39 cellular contexts compared by ENCODE assay signal in genomic region chr17:39717660-39718059, GRCh38. TPM values are rescaled to one million over a fixed set of nuclear protein-coding genes. Genes with fewer than 3 reads are reported as not detected.
"Had no signal": no experiment of that assay in that cellular context is flagged by ENCODE, and none has a peak within 500 bp of the region (broad histone marks: within the 10 kb centered on the region; RNA-seq: fewer than 3 reads in every experiment).

No MANE protein-coding gene starts in this region.

- H3K4me3 ChIP-seq: ascending aorta, cardiac muscle cell had no signal

- H3K4me3 Mint-ChIP-seq: activated CD4-positive, alpha-beta memory T cell treated with anti-CD3 and anti-CD28 coated beads, Interleukin-2, amount 10 ng/mL, durations not matched to agents 7 days and 5 days; activated CD4-positive, alpha-beta T cell treated with anti-CD3 and anti-CD28 coated beads for 36 hours; activated CD4-positive, alpha-beta T cell treated with anti-CD3 and anti-CD28 coated beads, Interleukin-2, amount 10 ng/mL, durations not matched to agents 7 days and 5 days; activated CD8-positive, alpha-beta memory T cell treated with anti-CD3 and anti-CD28 coated beads, Interleukin-2, amount 10 ng/mL, durations not matched to agents 7 days and 5 days; activated CD8-positive, alpha-beta T cell treated with anti-CD3 and anti-CD28 coated beads, Interleukin-2, amount 10 ng/mL, durations not matched to agents 7 days and 5 days; activated naive CD4-positive, alpha-beta T cell treated with anti-CD3 and anti-CD28 coated beads, Interleukin-2, amount 10 ng/mL, durations not matched to agents 7 days and 5 days; activated naive CD4-positive, alpha-beta T cell treated with anti-CD3 and anti-CD28 coated beads, Interleukin-2, amount 50 U/mL, for 24 hours; activated naive CD8-positive, alpha-beta T cell; activated naive CD8-positive, alpha-beta T cell treated with anti-CD3 and anti-CD28 coated beads, Interleukin-2, amount 10 ng/mL, durations not matched to agents 7 days and 5 days; activated naive CD8-positive, alpha-beta T cell treated with anti-CD3 and anti-CD28 coated beads, Interleukin-2, amount 50 U/mL, for 24 hours; activated T-cell treated with anti-CD3 and anti-CD28 coated beads, Interleukin-2, amount 50 U/mL, for 24 hours; brain; central memory CD8-positive, alpha-beta T cell; T-helper 1 cell treated with Interleukin-12 subunit alpha and Interleukin-12 subunit beta and Interleukin-4 antibody, amounts not matched to agents 30 μg/mL and 1 μg/mL, for 36 hours; T-helper 2 cell treated with Interferon-gamma antibody and Interleukin-4, amounts not matched to agents 5 μg/mL and 100 μg/mL, for 36 hours; WTC11 had no signal

- H3K27ac Mint-ChIP-seq: activated CD4-positive, alpha-beta memory T cell treated with anti-CD3 and anti-CD28 coated beads, Interleukin-2, amount 10 ng/mL, durations not matched to agents 7 days and 5 days; activated CD4-positive, alpha-beta T cell treated with anti-CD3 and anti-CD28 coated beads for 36 hours; activated CD4-positive, alpha-beta T cell treated with anti-CD3 and anti-CD28 coated beads, Interleukin-2, amount 10 ng/mL, durations not matched to agents 7 days and 5 days; activated CD8-positive, alpha-beta memory T cell treated with anti-CD3 and anti-CD28 coated beads, Interleukin-2, amount 10 ng/mL, durations not matched to agents 7 days and 5 days; activated CD8-positive, alpha-beta T cell treated with anti-CD3 and anti-CD28 coated beads, Interleukin-2, amount 10 ng/mL, durations not matched to agents 7 days and 5 days; activated naive CD4-positive, alpha-beta T cell treated with anti-CD3 and anti-CD28 coated beads, Interleukin-2, amount 10 ng/mL, durations not matched to agents 7 days and 5 days; activated naive CD4-positive, alpha-beta T cell treated with anti-CD3 and anti-CD28 coated beads, Interleukin-2, amount 50 U/mL, for 24 hours; activated naive CD8-positive, alpha-beta T cell; activated naive CD8-positive, alpha-beta T cell treated with anti-CD3 and anti-CD28 coated beads, Interleukin-2, amount 10 ng/mL, durations not matched to agents 7 days and 5 days; activated naive CD8-positive, alpha-beta T cell treated with anti-CD3 and anti-CD28 coated beads, Interleukin-2, amount 50 U/mL, for 24 hours; activated T-cell treated with anti-CD3 and anti-CD28 coated beads, Interleukin-2, amount 50 U/mL, for 24 hours; activated T-helper 2 cell treated with anti-CD3 and anti-CD28 coated beads, Interferon-gamma antibody, Interleukin-2, Interleukin-4, amounts not matched to agents 10 μg/mL and 5 μg/mL and 100 μg/mL, durations not matched to agents 14 hours and 24 hours and 36 hours; T-helper 1 cell treated with Interleukin-12 subunit alpha and Interleukin-12 subunit beta and Interleukin-4 antibody, amounts not matched to agents 30 μg/mL and 1 μg/mL, for 36 hours; T-helper 2 cell treated with Interferon-gamma antibody and Interleukin-4, amounts not matched to agents 5 μg/mL and 100 μg/mL, for 36 hours; WTC11 had no signal

- ATAC-seq: activated CD4-positive, alpha-beta T cell treated with anti-CD3 and anti-CD28 coated beads for 36 hours; activated CD4-positive, CD25-positive, alpha-beta regulatory T cell treated with anti-CD3 and anti-CD28 coated beads, Interleukin-2, amount 50 U/mL, for 24 hours; activated CD8-positive, alpha-beta memory T cell treated with anti-CD3 and anti-CD28 coated beads, Interleukin-2, amount 10 ng/mL, durations not matched to agents 7 days and 5 days; activated CD8-positive, alpha-beta T cell treated with anti-CD3 and anti-CD28 coated beads, Interleukin-2, amount 10 ng/mL, durations not matched to agents 7 days and 5 days; activated naive CD8-positive, alpha-beta T cell treated with anti-CD3 and anti-CD28 coated beads, Interleukin-2, amount 50 U/mL, for 24 hours; WTC11 had no signal

- H3K27me3 ChIP-seq: ascending aorta, cardiac muscle cell had no signal

- H3K36me3 Mint-ChIP-seq: activated CD8-positive, alpha-beta memory T cell treated with anti-CD3 and anti-CD28 coated beads, Interleukin-2, amount 10 ng/mL, durations not matched to agents 7 days and 5 days; activated naive CD4-positive, alpha-beta T cell treated with anti-CD3 and anti-CD28 coated beads, Interleukin-2, amount 10 ng/mL, durations not matched to agents 7 days and 5 days; activated naive CD4-positive, alpha-beta T cell treated with anti-CD3 and anti-CD28 coated beads, Interleukin-2, amount 50 U/mL, for 24 hours; activated naive CD8-positive, alpha-beta T cell; activated naive CD8-positive, alpha-beta T cell treated with anti-CD3 and anti-CD28 coated beads, Interleukin-2, amount 10 ng/mL, durations not matched to agents 7 days and 5 days had no signal

- H3K4me1 Mint-ChIP-seq: activated CD4-positive, alpha-beta memory T cell treated with anti-CD3 and anti-CD28 coated beads, Interleukin-2, amount 10 ng/mL, durations not matched to agents 7 days and 5 days; activated CD4-positive, alpha-beta T cell treated with anti-CD3 and anti-CD28 coated beads for 36 hours; activated CD4-positive, alpha-beta T cell treated with anti-CD3 and anti-CD28 coated beads, Interleukin-2, amount 10 ng/mL, durations not matched to agents 7 days and 5 days; activated CD8-positive, alpha-beta memory T cell treated with anti-CD3 and anti-CD28 coated beads, Interleukin-2, amount 10 ng/mL, durations not matched to agents 7 days and 5 days; activated naive CD4-positive, alpha-beta T cell treated with anti-CD3 and anti-CD28 coated beads, Interleukin-2, amount 10 ng/mL, durations not matched to agents 7 days and 5 days; activated naive CD4-positive, alpha-beta T cell treated with anti-CD3 and anti-CD28 coated beads, Interleukin-2, amount 50 U/mL, for 24 hours; activated naive CD8-positive, alpha-beta T cell treated with anti-CD3 and anti-CD28 coated beads, Interleukin-2, amount 10 ng/mL, durations not matched to agents 7 days and 5 days; activated naive CD8-positive, alpha-beta T cell treated with anti-CD3 and anti-CD28 coated beads, Interleukin-2, amount 50 U/mL, for 24 hours; brain; central memory CD8-positive, alpha-beta T cell; WTC11 had no signal

- DNase-seq: activated CD4-positive, alpha-beta memory T cell treated with anti-CD3 and anti-CD28 coated beads, Interleukin-2, amount 10 ng/mL, durations not matched to agents 7 days and 5 days; activated CD4-positive, alpha-beta T cell treated with anti-CD3 and anti-CD28 coated beads for 1 hour; activated CD4-positive, alpha-beta T cell treated with anti-CD3 and anti-CD28 coated beads for 36 hours; activated CD4-positive, alpha-beta T cell treated with anti-CD3 and anti-CD28 coated beads for 48 hours; activated CD4-positive, alpha-beta T cell treated with anti-CD3 and anti-CD28 coated beads, Interleukin-2, amount 10 ng/mL, durations not matched to agents 7 days and 5 days; activated CD4-positive, alpha-beta T cell treated with anti-CD3 and anti-CD28 coated beads, Interleukin-2, amount 50 U/mL, for 48 hours; activated CD4-positive, CD25-positive, alpha-beta regulatory T cell; activated CD8-positive, alpha-beta memory T cell treated with anti-CD3 and anti-CD28 coated beads for 24 hours; activated CD8-positive, alpha-beta memory T cell treated with anti-CD3 and anti-CD28 coated beads, Interleukin-2, amount 10 ng/mL, durations not matched to agents 7 days and 5 days; activated CD8-positive, alpha-beta memory T cell treated with anti-CD3 and anti-CD28 coated beads, Interleukin-2, amount 50 U/mL, for 48 hours; activated CD8-positive, alpha-beta T cell treated with anti-CD3 and anti-CD28 coated beads, Interleukin-2, amount 10 ng/mL, durations not matched to agents 7 days and 5 days; activated effector memory CD4-positive, alpha-beta T cell treated with Interleukin-2 at 50 U/mL for 16 hours; activated gamma-delta T cell; activated naive CD4-positive, alpha-beta T cell treated with anti-CD3 and anti-CD28 coated beads, Interleukin-2, amount 10 ng/mL, durations not matched to agents 7 days and 5 days; activated naive CD4-positive, alpha-beta T cell treated with Interleukin-2 at 50 U/mL for 16 hours; activated naive CD8-positive, alpha-beta T cell treated with anti-CD3 and anti-CD28 coated beads, Interleukin-2, amount 10 ng/mL, durations not matched to agents 7 days and 5 days; activated naive CD8-positive, alpha-beta T cell treated with anti-CD3 and anti-CD28 coated beads, Interleukin-2, amount 50 U/mL, for 24 hours; activated T-cell treated with anti-CD3 and anti-CD28 coated beads, Interleukin-2, amount 50 U/mL, for 24 hours; activated T-cell treated with anti-CD3 and anti-CD28 coated beads, Interleukin-2, amount 50 U/mL, for 48 hours; amygdala; anterior cingulate cortex; caudate nucleus; SW 1271; T-helper 1 cell; T-helper 2 cell; T-helper 9 cell had no signal

- H3K27ac ChIP-seq: ascending aorta, cardiac muscle cell, VCaP had no signal

- H3K4me1 ChIP-seq: ascending aorta had no signal

- H3K9me3 ChIP-seq: ascending aorta had no signal

- H3K9me3 Mint-ChIP-seq: activated CD4-positive, alpha-beta memory T cell treated with anti-CD3 and anti-CD28 coated beads, Interleukin-2, amount 10 ng/mL, durations not matched to agents 7 days and 5 days; activated CD4-positive, alpha-beta T cell treated with anti-CD3 and anti-CD28 coated beads, Interleukin-2, amount 10 ng/mL, durations not matched to agents 7 days and 5 days; activated naive CD4-positive, alpha-beta T cell treated with anti-CD3 and anti-CD28 coated beads, Interleukin-2, amount 10 ng/mL, durations not matched to agents 7 days and 5 days; activated naive CD4-positive, alpha-beta T cell treated with anti-CD3 and anti-CD28 coated beads, Interleukin-2, amount 50 U/mL, for 24 hours; activated naive CD8-positive, alpha-beta T cell treated with anti-CD3 and anti-CD28 coated beads, Interleukin-2, amount 10 ng/mL, durations not matched to agents 7 days and 5 days; activated naive CD8-positive, alpha-beta T cell treated with anti-CD3 and anti-CD28 coated beads, Interleukin-2, amount 50 U/mL, for 24 hours; activated T-cell treated with anti-CD3 and anti-CD28 coated beads, Interleukin-2, amount 50 U/mL, for 24 hours; activated T-helper 2 cell treated with anti-CD3 and anti-CD28 coated beads, Interferon-gamma antibody, Interleukin-2, Interleukin-4, amounts not matched to agents 10 μg/mL and 5 μg/mL and 100 μg/mL, durations not matched to agents 14 hours and 24 hours and 36 hours; brain; central memory CD8-positive, alpha-beta T cell; T-helper 1 cell treated with Interleukin-12 subunit alpha and Interleukin-12 subunit beta and Interleukin-4 antibody, amounts not matched to agents 30 μg/mL and 1 μg/mL, for 36 hours; T-helper 2 cell treated with Interferon-gamma antibody and Interleukin-4, amounts not matched to agents 5 μg/mL and 100 μg/mL, for 36 hours; WTC11 had no signal

- H3K27me3 Mint-ChIP-seq: activated CD4-positive, alpha-beta T cell treated with anti-CD3 and anti-CD28 coated beads for 36 hours; activated CD4-positive, alpha-beta T cell treated with anti-CD3 and anti-CD28 coated beads, Interleukin-2, amount 10 ng/mL, durations not matched to agents 7 days and 5 days; activated CD8-positive, alpha-beta memory T cell treated with anti-CD3 and anti-CD28 coated beads, Interleukin-2, amount 10 ng/mL, durations not matched to agents 7 days and 5 days; activated naive CD4-positive, alpha-beta T cell treated with anti-CD3 and anti-CD28 coated beads, Interleukin-2, amount 50 U/mL, for 24 hours; activated naive CD8-positive, alpha-beta T cell; activated naive CD8-positive, alpha-beta T cell treated with anti-CD3 and anti-CD28 coated beads, Interleukin-2, amount 10 ng/mL, durations not matched to agents 7 days and 5 days; activated naive CD8-positive, alpha-beta T cell treated with anti-CD3 and anti-CD28 coated beads, Interleukin-2, amount 50 U/mL, for 24 hours; activated T-cell treated with anti-CD3 and anti-CD28 coated beads, Interleukin-2, amount 50 U/mL, for 24 hours; brain; central memory CD8-positive, alpha-beta T cell had no signal

RNA-seq across cellular contexts. Expression of gene PNMT, which starts 49.4 kb away (rescaled TPM):
- total RNA-seq: activated CD4-positive, alpha-beta memory T cell treated with anti-CD3 and anti-CD28 coated beads, Interleukin-2, amount 10 ng/mL, durations not matched to agents 7 days and 5 days; activated CD4-positive, alpha-beta T cell treated with anti-CD3 and anti-CD28 coated beads for 36 hours; activated CD8-positive, alpha-beta memory T cell treated with anti-CD3 and anti-CD28 coated beads, Interleukin-2, amount 10 ng/mL, durations not matched to agents 7 days and 5 days; activated CD8-positive, alpha-beta T cell treated with anti-CD3 and anti-CD28 coated beads, Interleukin-2, amount 10 ng/mL, durations not matched to agents 7 days and 5 days; activated naive CD8-positive, alpha-beta T cell treated with anti-CD3 and anti-CD28 coated beads, Interleukin-2, amount 10 ng/mL, durations not matched to agents 7 days and 5 days; activated T-helper 2 cell treated with anti-CD3 and anti-CD28 coated beads, Interferon-gamma antibody, Interleukin-2, Interleukin-4, amounts not matched to agents 10 μg/mL and 5 μg/mL and 100 μg/mL, durations not matched to agents 14 hours and 24 hours and 36 hours; bronchial epithelial cell had no signal
